In the genomic region with DNA sequence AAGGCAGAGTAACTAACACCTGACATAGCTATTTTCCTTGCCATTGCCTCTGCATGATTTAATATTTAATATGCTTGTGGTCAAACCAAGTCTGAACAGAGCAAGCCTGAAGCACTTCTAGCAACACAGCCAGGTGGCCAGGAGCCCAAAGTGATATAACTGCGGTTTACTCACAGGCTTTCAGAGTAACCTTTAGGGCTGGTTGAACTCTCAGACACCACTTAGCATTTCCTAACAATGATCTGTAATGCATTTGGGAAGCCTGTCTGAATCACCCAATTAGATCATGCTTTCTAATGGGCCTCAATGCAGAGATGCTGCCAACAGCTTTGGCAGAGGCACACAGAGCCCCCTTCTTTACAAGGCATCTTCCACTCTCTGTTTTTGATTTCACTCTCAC, we compare ENCODE assay signal across 8 cellular contexts.
DNase-seq lines count a peak whose midpoint lies in the region; ATAC-seq, FAIRE-seq and TF ChIP-seq lines count a peak whose summit lies in the region.

No MANE protein-coding gene starts in this region.

- no peak overlapping the region for H3K4me3 ChIP-seq in dorsolateral prefrontal cortex

- peak; percentile 82 for DNase-seq in RWPE1 (ENCODE audit: low spot score)
- peak; percentile 5 for DNase-seq in occipital lobe (lab: John Stamatoyannopoulos, UW)
- DNase-seq in dorsolateral prefrontal cortex = no peak
- DNase-seq in HTR-8/SVneo (ENCODE audit: insufficient read length, low spot score) = no peak
- no peak for DNase-seq in activated T-helper 1 cell treated with anti-CD3 and anti-CD28 coated beads, Interleukin-12 subunit alpha, Interleukin-12 subunit beta, Interleukin-2, Interleukin-4 antibody, amounts not matched to agents 30 ng/mL and 10 ng/mL and 1 ng/mL, durations not matched to agents 14 hours and 24 hours and 36 hours (ENCODE audit: low spot score)
- no peak for DNase-seq in left colon

- intact Hi-C loops in dorsolateral prefrontal cortex (cut with DNase I) (no loop called here), left colon (cut with DNase I, micrococcal nuclease) (no loop called here)
- intact Hi-C loops in activated T-helper 1 cell treated with anti-CD3 and anti-CD28 coated beads, Interleukin-12 subunit alpha, Interleukin-12 subunit beta, Interleukin-2, Interleukin-4 antibody, amounts not matched to agents 30 ng/mL and 10 ng/mL and 1 ng/mL, durations not matched to agents 14 hours and 24 hours and 36 hours (cut with micrococcal nuclease) = loop anchor here (5.0 kb wide), 2 partner anchors 74 to 324 kb away; no protein-coding TSS in a partner anchor

- peak; percentile 94 for ATAC-seq in GM18861 (IDR thresholded peaks at IDR 0.05; ENCODE audit: unreplicated experiment)
- ATAC-seq in HG02981 (IDR thresholded peaks at IDR 0.05; ENCODE audit: unreplicated experiment) = peak; percentile 89
- ATAC-seq in left colon = no peak

- peak overlapping the region; percentile 79 for H3K27ac ChIP-seq in RWPE1
- H3K27ac ChIP-seq in dorsolateral prefrontal cortex = no peak overlapping the region

- H3K27me3 Mint-ChIP-seq in activated T-helper 1 cell treated with anti-CD3 and anti-CD28 coated beads, Interleukin-12 subunit alpha, Interleukin-12 subunit beta, Interleukin-2, Interleukin-4 antibody, amounts not matched to agents 30 ng/mL and 10 ng/mL and 1 ng/mL, durations not matched to agents 14 hours and 24 hours and 36 hours (ENCODE audit: insufficient read depth) = no peaks in the 10 kb centered on the region

- POLR2A ChIA-PET in RWPE1 (lab: Yijun Ruan, JAX; ENCODE audit: low non-redundant PET) = no interaction called here

- FAIRE-seq in HTR-8/SVneo (lab: Jason Lieb, UNC) = no peak

- H3K9me3 Mint-ChIP-seq in activated T-helper 1 cell treated with anti-CD3 and anti-CD28 coated beads, Interleukin-12 subunit alpha, Interleukin-12 subunit beta, Interleukin-2, Interleukin-4 antibody, amounts not matched to agents 30 ng/mL and 10 ng/mL and 1 ng/mL, durations not matched to agents 14 hours and 24 hours and 36 hours = peaks cover 23% of the 10 kb centered on the region

- H3K4me1 Mint-ChIP-seq in activated T-helper 1 cell treated with anti-CD3 and anti-CD28 coated beads, Interleukin-12 subunit alpha, Interleukin-12 subunit beta, Interleukin-2, Interleukin-4 antibody, amounts not matched to agents 30 ng/mL and 10 ng/mL and 1 ng/mL, durations not matched to agents 14 hours and 24 hours and 36 hours (ENCODE audit: low read depth) = peaks cover 15% of the 10 kb centered on the region

- no peak for TF ChIP-seq CTCF in RWPE1 (conservative IDR thresholded peaks at IDR 0.05; ENCODE audit: low read depth)
- TF ChIP-seq CTCF in dorsolateral prefrontal cortex (IDR thresholded peaks at IDR 0.05 in 54 of 56, conservative IDR thresholded peaks at IDR 0.05 in 2 of 56; ENCODE audit: low read depth in 1 of 56, partially characterized antibody in 56 of 56) = no peak

- H3K36me3 Mint-ChIP-seq in activated T-helper 1 cell treated with anti-CD3 and anti-CD28 coated beads, Interleukin-12 subunit alpha, Interleukin-12 subunit beta, Interleukin-2, Interleukin-4 antibody, amounts not matched to agents 30 ng/mL and 10 ng/mL and 1 ng/mL, durations not matched to agents 14 hours and 24 hours and 36 hours (ENCODE audit: low read depth) = no peaks in the 10 kb centered on the region

- CTCF ChIA-PET in RWPE1 (lab: Yijun Ruan, JAX) = interaction anchor here (0.9 kb wide), 1 partner anchor 19 kb away, joined by 5 read pairs; no protein-coding TSS in a partner anchor

- no peaks in the 10 kb centered on the region for H3K27me3 ChIP-seq in dorsolateral prefrontal cortex

- no peak overlapping the region for H3K4me3 Mint-ChIP-seq in activated T-helper 1 cell treated with anti-CD3 and anti-CD28 coated beads, Interleukin-12 subunit alpha, Interleukin-12 subunit beta, Interleukin-2, Interleukin-4 antibody, amounts not matched to agents 30 ng/mL and 10 ng/mL and 1 ng/mL, durations not matched to agents 14 hours and 24 hours and 36 hours

- H3K27ac Mint-ChIP-seq in activated T-helper 1 cell treated with anti-CD3 and anti-CD28 coated beads, Interleukin-12 subunit alpha, Interleukin-12 subunit beta, Interleukin-2, Interleukin-4 antibody, amounts not matched to agents 30 ng/mL and 10 ng/mL and 1 ng/mL, durations not matched to agents 14 hours and 24 hours and 36 hours = no peak overlapping the region

Comparison
In these comparisons a context has a peak if more than half of its experiments do, and no peak if none do; other contexts are left out.
1. DNase-seq: peak in RWPE1 (single experiment) and occipital lobe (single experiment); none in dorsolateral prefrontal cortex (0 of 10), HTR-8/SVneo (single experiment), activated T-helper 1 cell treated with anti-CD3 and anti-CD28 coated beads, Interleukin-12 subunit alpha, Interleukin-12 subunit beta, Interleukin-2, Interleukin-4 antibody, amounts not matched to agents 30 ng/mL and 10 ng/mL and 1 ng/mL, durations not matched to agents 14 hours and 24 hours and 36 hours (single experiment) and left colon (0 of 2).